1 cellular context compared by ENCODE assay signal in the genomic region with DNA sequence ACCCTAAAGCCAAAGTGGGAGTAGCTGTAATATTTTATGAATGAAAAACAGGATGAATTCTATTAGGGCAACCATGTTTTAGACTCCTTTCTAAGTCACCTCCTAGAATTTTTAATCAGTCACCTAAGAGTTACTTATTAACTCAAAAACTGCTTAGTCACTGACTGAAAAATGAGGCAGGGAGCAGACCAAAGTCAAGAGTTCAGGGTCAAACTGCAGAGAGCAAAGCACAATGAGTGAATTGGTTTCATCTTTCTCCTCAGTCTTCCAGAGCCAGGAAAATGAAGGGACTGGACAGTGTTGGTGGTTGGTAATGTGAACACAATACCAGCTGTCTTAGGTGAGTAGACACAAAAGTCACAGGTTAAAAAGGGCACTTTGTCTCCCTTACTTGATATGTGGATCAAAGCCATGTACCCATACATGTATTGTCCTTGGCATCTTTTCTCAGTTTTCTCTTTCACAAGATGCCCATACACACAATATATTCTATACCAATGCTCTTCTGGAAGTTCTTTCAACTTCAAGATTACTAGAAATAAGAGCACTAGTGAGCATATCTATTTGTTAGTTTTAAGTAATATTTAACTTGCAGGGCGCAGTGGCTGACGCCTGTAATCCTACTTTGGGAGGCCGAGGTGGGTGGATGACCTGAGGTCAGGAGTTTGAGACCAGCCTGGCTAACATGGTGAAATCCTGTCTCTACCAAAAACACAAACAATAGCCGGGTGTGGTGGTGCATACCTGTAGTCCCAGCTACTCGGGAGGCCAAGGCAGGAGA.
TF ChIP-seq lines count a peak whose summit lies in the region.

No MANE protein-coding gene starts in this region.

TF ChIP-seq in HepG2, 621 proteins besides CTCF, POLR2A, EP300 and RAD21 (continued from another document and continues in another):
- TF ChIP-seq, protein P1, sequence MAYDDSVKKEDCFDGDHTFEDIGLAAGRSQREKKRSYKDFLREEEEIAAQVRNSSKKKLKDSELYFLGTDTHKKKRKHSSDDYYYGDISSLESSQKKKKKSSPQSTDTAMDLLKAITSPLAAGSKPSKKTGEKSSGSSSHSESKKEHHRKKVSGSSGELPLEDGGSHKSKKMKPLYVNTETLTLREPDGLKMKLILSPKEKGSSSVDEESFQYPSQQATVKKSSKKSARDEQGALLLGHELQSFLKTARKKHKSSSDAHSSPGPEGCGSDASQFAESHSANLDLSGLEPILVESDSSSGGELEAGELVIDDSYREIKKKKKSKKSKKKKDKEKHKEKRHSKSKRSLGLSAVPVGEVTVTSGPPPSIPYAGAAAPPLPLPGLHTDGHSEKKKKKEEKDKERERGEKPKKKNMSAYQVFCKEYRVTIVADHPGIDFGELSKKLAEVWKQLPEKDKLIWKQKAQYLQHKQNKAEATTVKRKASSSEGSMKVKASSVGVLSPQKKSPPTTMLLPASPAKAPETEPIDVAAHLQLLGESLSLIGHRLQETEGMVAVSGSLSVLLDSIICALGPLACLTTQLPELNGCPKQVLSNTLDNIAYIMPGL (CRISPR knock-in tag; IDR thresholded peaks at IDR 0.05; ENCODE audit: borderline replicate concordance in 1 of 2, low read depth in 1 of 2) = peak; percentile 48 to 49; a peak in 1 of 4 replicates
- no peak; the same call in 1 of the 2 replicates for TF ChIP-seq ZSCAN22 (CRISPR knock-in tag; IDR thresholded peaks at IDR 0.05)
- TF ChIP-seq FOXJ3 (CRISPR knock-in tag; IDR thresholded peaks at IDR 0.05; ENCODE audit: borderline replicate concordance) = peak; percentile 51; the same call in 1 of the 2 replicates
- TF ChIP-seq STAT5B (CRISPR knock-in tag; IDR thresholded peaks at IDR 0.05) = no peak
- TF ChIP-seq KLF11 (CRISPR knock-in tag; IDR thresholded peaks at IDR 0.05) = no peak; the same call in 1 of the 2 replicates
- TF ChIP-seq ZNF567 (CRISPR knock-in tag; IDR thresholded peaks at IDR 0.05; ENCODE audit: borderline replicate concordance) = no peak
- TF ChIP-seq ZNF451 (CRISPR knock-in tag; IDR thresholded peaks at IDR 0.05) = no peak
- peak; percentile 65; the same call in 1 of the 2 replicates for TF ChIP-seq GATA4 (IDR thresholded peaks at IDR 0.05; ENCODE audit: borderline replicate concordance, low read depth)
- no peak; the same call in 1 of the 2 replicates for TF ChIP-seq ZNF33A (CRISPR knock-in tag; IDR thresholded peaks at IDR 0.05; ENCODE audit: borderline replicate concordance)
- no peak for TF ChIP-seq GABPA (IDR thresholded peaks at IDR 0.05; ENCODE audit: low read depth, low read length)
- peak; percentile 45 for TF ChIP-seq GABPA (CRISPR knock-in tag; IDR thresholded peaks at IDR 0.05; ENCODE audit: low read depth)
- TF ChIP-seq, protein P2, sequence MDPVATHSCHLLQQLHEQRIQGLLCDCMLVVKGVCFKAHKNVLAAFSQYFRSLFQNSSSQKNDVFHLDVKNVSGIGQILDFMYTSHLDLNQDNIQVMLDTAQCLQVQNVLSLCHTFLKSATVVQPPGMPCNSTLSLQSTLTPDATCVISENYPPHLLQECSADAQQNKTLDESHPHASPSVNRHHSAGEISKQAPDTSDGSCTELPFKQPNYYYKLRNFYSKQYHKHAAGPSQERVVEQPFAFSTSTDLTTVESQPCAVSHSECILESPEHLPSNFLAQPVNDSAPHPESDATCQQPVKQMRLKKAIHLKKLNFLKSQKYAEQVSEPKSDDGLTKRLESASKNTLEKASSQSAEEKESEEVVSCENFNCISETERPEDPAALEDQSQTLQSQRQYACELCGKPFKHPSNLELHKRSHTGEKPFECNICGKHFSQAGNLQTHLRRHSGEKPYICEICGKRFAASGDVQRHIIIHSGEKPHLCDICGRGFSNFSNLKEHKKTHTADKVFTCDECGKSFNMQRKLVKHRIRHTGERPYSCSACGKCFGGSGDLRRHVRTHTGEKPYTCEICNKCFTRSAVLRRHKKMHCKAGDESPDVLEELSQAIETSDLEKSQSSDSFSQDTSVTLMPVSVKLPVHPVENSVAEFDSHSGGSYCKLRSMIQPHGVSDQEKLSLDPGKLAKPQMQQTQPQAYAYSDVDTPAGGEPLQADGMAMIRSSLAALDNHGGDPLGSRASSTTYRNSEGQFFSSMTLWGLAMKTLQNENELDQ (CRISPR knock-in tag; IDR thresholded peaks at IDR 0.05; ENCODE audit: borderline replicate concordance) = no peak
- 0 out of 2 replicates have a peak, but pooled peaks have one; percentile 31 for TF ChIP-seq RFXAP (CRISPR knock-in tag; IDR thresholded peaks at IDR 0.05; ENCODE audit: borderline replicate concordance)
- TF ChIP-seq, protein P3, sequence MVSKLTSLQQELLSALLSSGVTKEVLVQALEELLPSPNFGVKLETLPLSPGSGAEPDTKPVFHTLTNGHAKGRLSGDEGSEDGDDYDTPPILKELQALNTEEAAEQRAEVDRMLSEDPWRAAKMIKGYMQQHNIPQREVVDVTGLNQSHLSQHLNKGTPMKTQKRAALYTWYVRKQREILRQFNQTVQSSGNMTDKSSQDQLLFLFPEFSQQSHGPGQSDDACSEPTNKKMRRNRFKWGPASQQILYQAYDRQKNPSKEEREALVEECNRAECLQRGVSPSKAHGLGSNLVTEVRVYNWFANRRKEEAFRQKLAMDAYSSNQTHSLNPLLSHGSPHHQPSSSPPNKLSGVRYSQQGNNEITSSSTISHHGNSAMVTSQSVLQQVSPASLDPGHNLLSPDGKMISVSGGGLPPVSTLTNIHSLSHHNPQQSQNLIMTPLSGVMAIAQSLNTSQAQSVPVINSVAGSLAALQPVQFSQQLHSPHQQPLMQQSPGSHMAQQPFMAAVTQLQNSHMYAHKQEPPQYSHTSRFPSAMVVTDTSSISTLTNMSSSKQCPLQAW (CRISPR knock-in tag; IDR thresholded peaks at IDR 0.05) = peak; percentile 99
- TF ChIP-seq STAG1 (CRISPR knock-in tag; IDR thresholded peaks at IDR 0.05) = peak; percentile 36; the same call in 1 of the 2 replicates
- TF ChIP-seq, protein P4, sequence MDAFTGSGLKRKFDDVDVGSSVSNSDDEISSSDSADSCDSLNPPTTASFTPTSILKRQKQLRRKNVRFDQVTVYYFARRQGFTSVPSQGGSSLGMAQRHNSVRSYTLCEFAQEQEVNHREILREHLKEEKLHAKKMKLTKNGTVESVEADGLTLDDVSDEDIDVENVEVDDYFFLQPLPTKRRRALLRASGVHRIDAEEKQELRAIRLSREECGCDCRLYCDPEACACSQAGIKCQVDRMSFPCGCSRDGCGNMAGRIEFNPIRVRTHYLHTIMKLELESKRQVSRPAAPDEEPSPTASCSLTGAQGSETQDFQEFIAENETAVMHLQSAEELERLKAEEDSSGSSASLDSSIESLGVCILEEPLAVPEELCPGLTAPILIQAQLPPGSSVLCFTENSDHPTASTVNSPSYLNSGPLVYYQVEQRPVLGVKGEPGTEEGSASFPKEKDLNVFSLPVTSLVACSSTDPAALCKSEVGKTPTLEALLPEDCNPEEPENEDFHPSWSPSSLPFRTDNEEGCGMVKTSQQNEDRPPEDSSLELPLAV (CRISPR knock-in tag; conservative IDR thresholded peaks at IDR 0.05; ENCODE audit: low read depth) = no peak
- peak; percentile 64 for TF ChIP-seq REPIN1 (CRISPR knock-in tag; IDR thresholded peaks at IDR 0.05; ENCODE audit: borderline replicate concordance, low read depth)
- TF ChIP-seq, protein P5, sequence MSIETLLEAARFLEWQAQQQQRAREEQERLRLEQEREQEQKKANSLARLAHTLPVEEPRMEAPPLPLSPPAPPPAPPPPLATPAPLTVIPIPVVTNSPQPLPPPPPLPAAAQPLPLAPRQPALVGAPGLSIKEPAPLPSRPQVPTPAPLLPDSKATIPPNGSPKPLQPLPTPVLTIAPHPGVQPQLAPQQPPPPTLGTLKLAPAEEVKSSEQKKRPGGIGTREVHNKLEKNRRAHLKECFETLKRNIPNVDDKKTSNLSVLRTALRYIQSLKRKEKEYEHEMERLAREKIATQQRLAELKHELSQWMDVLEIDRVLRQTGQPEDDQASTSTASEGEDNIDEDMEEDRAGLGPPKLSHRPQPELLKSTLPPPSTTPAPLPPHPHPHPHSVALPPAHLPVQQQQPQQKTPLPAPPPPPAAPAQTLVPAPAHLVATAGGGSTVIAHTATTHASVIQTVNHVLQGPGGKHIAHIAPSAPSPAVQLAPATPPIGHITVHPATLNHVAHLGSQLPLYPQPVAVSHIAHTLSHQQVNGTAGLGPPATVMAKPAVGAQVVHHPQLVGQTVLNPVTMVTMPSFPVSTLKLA (IDR thresholded peaks at IDR 0.05) = no peak
- no peak for TF ChIP-seq ZNF546 (CRISPR knock-in tag; conservative IDR thresholded peaks at IDR 0.05)
- TF ChIP-seq SP4 (CRISPR knock-in tag; IDR thresholded peaks at IDR 0.05) = no peak
- peak; percentile 65 for TF ChIP-seq SKI (IDR thresholded peaks at IDR 0.05; ENCODE audit: partially characterized antibody)
- no peak for TF ChIP-seq CENPX (CRISPR knock-in tag; IDR thresholded peaks at IDR 0.05)
- peak; percentile 73; the same call in 1 of the 2 replicates for TF ChIP-seq DNMT3B (CRISPR knock-in tag; conservative IDR thresholded peaks at IDR 0.05)
- TF ChIP-seq HOXA9 (CRISPR knock-in tag; IDR thresholded peaks at IDR 0.05; ENCODE audit: borderline replicate concordance) = no peak
- TF ChIP-seq REXO4 (CRISPR knock-in tag; IDR thresholded peaks at IDR 0.05; ENCODE audit: borderline replicate concordance) = no peak
- TF ChIP-seq KLF13 (CRISPR knock-in tag; IDR thresholded peaks at IDR 0.05) = no peak
- TF ChIP-seq, protein P6, sequence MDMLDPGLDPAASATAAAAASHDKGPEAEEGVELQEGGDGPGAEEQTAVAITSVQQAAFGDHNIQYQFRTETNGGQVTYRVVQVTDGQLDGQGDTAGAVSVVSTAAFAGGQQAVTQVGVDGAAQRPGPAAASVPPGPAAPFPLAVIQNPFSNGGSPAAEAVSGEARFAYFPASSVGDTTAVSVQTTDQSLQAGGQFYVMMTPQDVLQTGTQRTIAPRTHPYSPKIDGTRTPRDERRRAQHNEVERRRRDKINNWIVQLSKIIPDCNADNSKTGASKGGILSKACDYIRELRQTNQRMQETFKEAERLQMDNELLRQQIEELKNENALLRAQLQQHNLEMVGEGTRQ (IDR thresholded peaks at IDR 0.05; ENCODE audit: low read depth, low read length) = no peak
- TF ChIP-seq, protein P6 (CRISPR knock-in tag; IDR thresholded peaks at IDR 0.05; ENCODE audit: borderline replicate concordance) = no peak
- TF ChIP-seq BRCA1 (CRISPR knock-in tag; IDR thresholded peaks at IDR 0.05) = no peak
- 0 out of 2 replicates have a peak, but pooled peaks have one; percentile 61 for TF ChIP-seq WIZ (CRISPR knock-in tag; IDR thresholded peaks at IDR 0.05)
- TF ChIP-seq, protein P7, sequence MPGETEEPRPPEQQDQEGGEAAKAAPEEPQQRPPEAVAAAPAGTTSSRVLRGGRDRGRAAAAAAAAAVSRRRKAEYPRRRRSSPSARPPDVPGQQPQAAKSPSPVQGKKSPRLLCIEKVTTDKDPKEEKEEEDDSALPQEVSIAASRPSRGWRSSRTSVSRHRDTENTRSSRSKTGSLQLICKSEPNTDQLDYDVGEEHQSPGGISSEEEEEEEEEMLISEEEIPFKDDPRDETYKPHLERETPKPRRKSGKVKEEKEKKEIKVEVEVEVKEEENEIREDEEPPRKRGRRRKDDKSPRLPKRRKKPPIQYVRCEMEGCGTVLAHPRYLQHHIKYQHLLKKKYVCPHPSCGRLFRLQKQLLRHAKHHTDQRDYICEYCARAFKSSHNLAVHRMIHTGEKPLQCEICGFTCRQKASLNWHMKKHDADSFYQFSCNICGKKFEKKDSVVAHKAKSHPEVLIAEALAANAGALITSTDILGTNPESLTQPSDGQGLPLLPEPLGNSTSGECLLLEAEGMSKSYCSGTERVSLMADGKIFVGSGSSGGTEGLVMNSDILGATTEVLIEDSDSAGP (CRISPR knock-in tag; IDR thresholded peaks at IDR 0.05; ENCODE audit: borderline replicate concordance) = no peak
- TF ChIP-seq KDM1A (CRISPR knock-in tag; IDR thresholded peaks at IDR 0.05) = peak; percentile 93
- no peak for TF ChIP-seq FOXK2 (IDR thresholded peaks at IDR 0.05)
- no peak; the same call in 1 of the 2 replicates for TF ChIP-seq KLF15 (CRISPR knock-in tag; IDR thresholded peaks at IDR 0.05; ENCODE audit: borderline replicate concordance)
- TF ChIP-seq ZNF484 (CRISPR knock-in tag; IDR thresholded peaks at IDR 0.05; ENCODE audit: borderline replicate concordance, low read depth) = no peak
- TF ChIP-seq GPN1 (CRISPR knock-in tag; IDR thresholded peaks at IDR 0.05; ENCODE audit: borderline replicate concordance) = no peak
- TF ChIP-seq ZNF329 (CRISPR knock-in tag; IDR thresholded peaks at IDR 0.05; ENCODE audit: low read depth) = no peak
- no peak for TF ChIP-seq ZNF615 (CRISPR knock-in tag; IDR thresholded peaks at IDR 0.05; ENCODE audit: borderline replicate concordance)
- TF ChIP-seq PRPF4 (IDR thresholded peaks at IDR 0.05; ENCODE audit: low read depth, low read length, poor library complexity, severe bottlenecking) = no peak
- TF ChIP-seq CENPT (CRISPR knock-in tag; IDR thresholded peaks at IDR 0.05; ENCODE audit: low read depth) = no peak
- TF ChIP-seq HNRNPL (IDR thresholded peaks at IDR 0.05; ENCODE audit: low read depth, low read length) = no peak
- TF ChIP-seq PHF8 (CRISPR knock-in tag; IDR thresholded peaks at IDR 0.05) = no peak
- no peak for TF ChIP-seq ZNF775 (CRISPR knock-in tag; IDR thresholded peaks at IDR 0.05; ENCODE audit: borderline replicate concordance)
- no peak for TF ChIP-seq SIN3B (IDR thresholded peaks at IDR 0.05; ENCODE audit: low read length)
- no peak for TF ChIP-seq KMT2A (CRISPR knock-in tag; IDR thresholded peaks at IDR 0.05)
- no peak for TF ChIP-seq RBFOX2 (IDR thresholded peaks at IDR 0.05; ENCODE audit: low read depth, low read length)
- no peak for TF ChIP-seq ZBTB38 (CRISPR knock-in tag; IDR thresholded peaks at IDR 0.05)
- peak; percentile 60; the same call in 1 of the 2 replicates for TF ChIP-seq PITX1 (CRISPR knock-in tag; IDR thresholded peaks at IDR 0.05)
- TF ChIP-seq, protein P8, sequence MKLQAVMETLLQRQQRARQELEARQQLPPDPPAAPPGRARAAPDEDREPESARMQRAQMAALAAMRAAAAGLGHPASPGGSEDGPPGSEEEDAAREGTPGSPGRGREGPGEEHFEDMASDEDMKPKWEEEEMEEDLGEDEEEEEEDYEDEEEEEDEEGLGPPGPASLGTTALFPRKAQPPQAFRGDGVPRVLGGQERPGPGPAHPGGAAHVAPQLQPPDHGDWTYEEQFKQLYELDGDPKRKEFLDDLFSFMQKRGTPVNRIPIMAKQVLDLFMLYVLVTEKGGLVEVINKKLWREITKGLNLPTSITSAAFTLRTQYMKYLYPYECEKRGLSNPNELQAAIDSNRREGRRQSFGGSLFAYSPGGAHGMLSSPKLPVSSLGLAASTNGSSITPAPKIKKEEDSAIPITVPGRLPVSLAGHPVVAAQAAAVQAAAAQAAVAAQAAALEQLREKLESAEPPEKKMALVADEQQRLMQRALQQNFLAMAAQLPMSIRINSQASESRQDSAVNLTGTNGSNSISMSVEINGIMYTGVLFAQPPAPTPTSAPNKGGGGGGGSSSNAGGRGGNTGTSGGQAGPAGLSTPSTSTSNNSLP (IDR thresholded peaks at IDR 0.05; ENCODE audit: low read depth, low read length) = peak; percentile 96
